Comparison of ENCODE assay signal across 7 cellular contexts in genomic region chr3:138114431-138114918, GRCh38. TPM values are rescaled to one million over a fixed set of nuclear protein-coding genes. Genes with fewer than 3 reads are reported as not detected.
DNase-seq lines count a peak whose midpoint lies in the region; ATAC-seq and TF ChIP-seq lines count a peak whose summit lies in the region.

No MANE protein-coding gene starts in this region.

- no peak for TF ChIP-seq CTCF in activated B cell treated with CpG ODN at 0.5 μM for 24 hours (IDR thresholded peaks at IDR 0.05)
- no peak for TF ChIP-seq CTCF in left ventricle myocardium inferior (IDR thresholded peaks at IDR 0.05; ENCODE audit: borderline replicate concordance)
- no peak for TF ChIP-seq CTCF in sigmoid colon (IDR thresholded peaks at IDR 0.05)

- DNase-seq in HS-5 (ENCODE audit: low read depth) = peak; percentile 26
- no peak for DNase-seq in activated B cell treated with CpG ODN at 0.5 μM for 24 hours
- DNase-seq in left ventricle myocardium inferior = no peak
- no peak for DNase-seq in sigmoid colon
- no peak for DNase-seq in epidermal melanocyte (ENCODE audit: insufficient read length, low spot score)

- H3K4me1 Mint-ChIP-seq in activated B cell treated with CpG ODN at 0.5 μM for 24 hours = peaks cover 9% of the 10 kb centered on the region

- H3K36me3 Mint-ChIP-seq in activated B cell treated with CpG ODN at 0.5 μM for 24 hours (ENCODE audit: low read depth) = no peaks in the 10 kb centered on the region

- peaks cover 46% of the 10 kb centered on the region for H3K27me3 Mint-ChIP-seq in activated B cell treated with CpG ODN at 0.5 μM for 24 hours

- H3K4me1 ChIP-seq in left ventricle myocardium inferior (peaks cover 32% of the 10 kb centered on the region), sigmoid colon (peaks cover 0 to 27% (median 21%) of the 10 kb centered on the region in 4 donors)

- no peak overlapping the region for H3K27ac Mint-ChIP-seq in activated B cell treated with CpG ODN at 0.5 μM for 24 hours

- TF ChIP-seq EP300 in sigmoid colon (IDR thresholded peaks at IDR 0.05) = no peak

- POLR2A ChIA-PET in activated B cell treated with CpG ODN at 0.5 μM for 24 hours (lab: Charles Lee) = no interaction called here

- CTCF ChIA-PET in activated B cell treated with CpG ODN at 0.5 μM for 24 hours (lab: Charles Lee) = no interaction called here

- peak overlapping the region; percentile 81 for H3K4me3 ChIP-seq in left ventricle myocardium inferior
- H3K4me3 ChIP-seq in sigmoid colon = peak overlapping the region; percentile 54 to 92 (median 80)

- no peak for TF ChIP-seq POLR2A in sigmoid colon (IDR thresholded peaks at IDR 0.05)

- H3K27ac ChIP-seq in left ventricle myocardium inferior (replicated peaks) (peak overlapping the region; percentile 92), sigmoid colon (peak overlapping the region; percentile 90 to 97 (median 93))

- intact Hi-C loops in activated B cell treated with CpG ODN at 0.5 μM for 24 hours (cut with micrococcal nuclease) = no loop called here
- intact Hi-C loops in left ventricle myocardium inferior (cut with micrococcal nuclease) = no loop called here
- intact Hi-C loops in sigmoid colon (cut with DNase I) = no loop called here

- no peaks in the 10 kb centered on the region for H3K27me3 ChIP-seq in left ventricle myocardium inferior (ENCODE audit: low read depth)
- no peaks in the 10 kb centered on the region for H3K27me3 ChIP-seq in sigmoid colon

- H3K4me3 Mint-ChIP-seq in activated B cell treated with CpG ODN at 0.5 μM for 24 hours = peak overlapping the region; percentile 46

- H3K9me3 Mint-ChIP-seq in activated B cell treated with CpG ODN at 0.5 μM for 24 hours = no peaks in the 10 kb centered on the region

- no peaks in the 10 kb centered on the region for H3K9me3 ChIP-seq in left ventricle myocardium inferior (replicated peaks)
- no peaks in the 10 kb centered on the region for H3K9me3 ChIP-seq in sigmoid colon

- H3K36me3 ChIP-seq in left ventricle myocardium inferior (no peaks in the 10 kb centered on the region), sigmoid colon (no peaks in the 10 kb centered on the region)

- 39 to 56% methylated on average over 9 of the region's 9 CpGs for WGBS in sigmoid colon, 2 donors

- ATAC-seq in activated B cell treated with CpG ODN at 0.5 μM for 24 hours (ENCODE audit: low read depth) (no peak), GM18502 (IDR thresholded peaks at IDR 0.05; ENCODE audit: poor library complexity, unreplicated experiment) (no peak), HG03432 (IDR thresholded peaks at IDR 0.05; ENCODE audit: unreplicated experiment) (no peak)

RNA-seq across cellular contexts. Expression of gene DZIP1L, which starts 0.9 kb away (rescaled TPM):
- total RNA-seq in activated B cell treated with CpG ODN at 0.5 μM for 24 hours = not detected in 2 replicates
- 4.7 TPM for total RNA-seq in left ventricle myocardium inferior
- 10 to 100 TPM; 11.2 to 33.0 (median 23.7) TPM for total RNA-seq in sigmoid colon
- 1 to 10 TPM in 2 of 3 donors, not detected in 1; 1.2 to 1.7 TPM for polyA plus RNA-seq in sigmoid colon

RNA-seq across cellular contexts. Expression of gene A4GNT, which starts 17.7 kb away (rescaled TPM):
- total RNA-seq in activated B cell treated with CpG ODN at 0.5 μM for 24 hours (not detected in 2 replicates), left ventricle myocardium inferior (not detected), sigmoid colon (not detected)
- polyA plus RNA-seq in sigmoid colon = not detected
